Comparison of ENCODE assay signal across 26 cellular contexts in the genomic region with DNA sequence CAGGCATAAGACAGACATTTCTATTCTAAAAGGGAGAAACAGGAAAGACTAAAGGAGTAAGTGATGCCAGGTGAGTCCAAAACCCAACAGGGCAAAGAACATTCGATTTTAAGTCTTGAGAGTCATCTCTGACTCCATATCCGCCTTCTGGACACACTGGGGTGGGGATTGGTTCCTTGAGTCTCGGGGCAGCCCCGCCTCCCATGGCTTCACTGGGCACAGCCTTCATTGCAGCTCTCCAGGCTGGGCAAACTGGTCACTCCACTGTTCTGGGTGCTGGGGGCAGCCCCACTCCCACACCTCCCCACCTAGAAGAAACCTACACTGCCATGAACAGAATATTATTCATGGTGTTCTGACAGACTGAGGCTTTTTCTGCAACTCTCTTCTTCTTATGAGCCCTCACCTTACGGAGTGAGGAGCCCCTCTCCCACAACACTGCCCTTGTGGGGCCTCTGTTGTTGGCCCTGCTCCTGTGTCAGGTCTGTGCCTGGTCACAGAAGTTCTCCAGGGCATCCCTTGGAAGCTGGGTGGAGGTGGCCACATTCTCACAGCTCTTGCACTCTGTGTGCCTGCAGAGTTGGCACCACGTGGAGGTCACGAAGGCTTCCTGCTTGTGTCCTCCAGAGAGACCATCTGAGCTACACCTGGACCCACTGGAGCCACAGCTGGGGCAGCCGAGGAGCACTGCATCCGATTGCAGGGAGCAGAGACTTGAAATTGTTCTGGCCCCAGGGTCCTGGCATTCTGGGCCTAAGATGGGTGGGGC.
DNase-seq lines count a peak whose midpoint lies in the region; ATAC-seq and TF ChIP-seq lines count a peak whose summit lies in the region.
"Had no signal": no experiment of that assay in that cellular context is flagged by ENCODE, and none has a peak within 500 bp of the region (broad histone marks: within the 10 kb centered on the region; RNA-seq: fewer than 3 reads in every experiment).

No MANE protein-coding gene starts in this region.

- H4K20me1 ChIP-seq in IMR-90 (ENCODE audit: insufficient read depth, low read length), result 0 out of 2 replicates have a peak, but pooled peaks cover 6% of the 10 kb centered on the region

- H2AK5ac ChIP-seq in IMR-90 (ENCODE audit: low read depth, low read length), result peak overlapping the region; percentile 99

- peak overlapping the region; percentile 15 for H2AFZ ChIP-seq in IMR-90 (replicated peaks; ENCODE audit: low read length, poor library complexity)

- H3K27ac ChIP-seq in IMR-90 (ENCODE audit: insufficient read depth, low read length) (peak overlapping the region; percentile 98), subcutaneous abdominal adipose tissue (ENCODE audit: low read depth, low read length) (peak overlapping the region; percentile 97), WERI-Rb-1 (no peak overlapping the region)

- ATAC-seq in IMR-90 (ENCODE audit: low read depth), result no peak
- ATAC-seq: activated T-cell treated with anti-CD3 and anti-CD28 coated beads, Interleukin-2, amount 50 U/mL, for 4 hours; Panc1; T-helper 17 cell had no signal

- peak overlapping the region; percentile 99 for H3K4ac ChIP-seq in IMR-90 (ENCODE audit: low read depth, low read length)

- intact Hi-C loops in IMR-90 (cut with micrococcal nuclease), result no loop called here

- POLR2A ChIA-PET in IMR-90 (lab: Charles Lee; ENCODE audit: unreplicated experiment), result no interaction called here

- peak overlapping the region in 2 of 3 experiments; percentile 16 to 90 for H3K27ac Mint-ChIP-seq in nephron
- H3K27ac Mint-ChIP-seq: memory B cell, naive B cell, T-helper 17 cell had no signal

- peak overlapping the region; percentile 80 for H3K56ac ChIP-seq in IMR-90 (ENCODE audit: extremely low read depth, insufficient read depth, low read length)

- TF ChIP-seq CTCF in IMR-90 (conservative IDR thresholded peaks at IDR 0.05; ENCODE audit: low read depth, low read length) (no peak), nephron (IDR thresholded peaks at IDR 0.05; ENCODE audit: unreplicated experiment in 3 of 3) (no peak), WERI-Rb-1 (IDR thresholded peaks at IDR 0.05; ENCODE audit: low read depth, low read length) (no peak), GM13977 (IDR thresholded peaks at IDR 0.05; ENCODE audit: extremely low read depth, insufficient read depth, missing control alignments) (no peak)

- H3K9ac ChIP-seq in IMR-90 (ENCODE audit: low read depth, low read length) (peak overlapping the region; percentile 44; the same call in 1 of the 2 replicates), subcutaneous abdominal adipose tissue (ENCODE audit: low read length in 5 of 5) (no peak overlapping the region)

- H3K23ac ChIP-seq in IMR-90 (ENCODE audit: low read depth, low read length), result peak overlapping the region; percentile 88

- H3K4me1 ChIP-seq in IMR-90 (ENCODE audit: control insufficient read depth, insufficient read depth, low read length), result peaks cover 49% of the 10 kb centered on the region
- peaks cover 12 to 67% (median 62%) of the 10 kb centered on the region in 5 donors for H3K4me1 ChIP-seq in subcutaneous abdominal adipose tissue (ENCODE audit: control insufficient read depth in 5 of 5, insufficient read depth in 5 of 5, low read length in 5 of 5)

- H4K91ac ChIP-seq in IMR-90 (ENCODE audit: insufficient read depth, low read depth, low read length), result peak overlapping the region; percentile 99

- H3K9me3 Mint-ChIP-seq in nephron, result no peaks in the 10 kb centered on the region
- H3K9me3 Mint-ChIP-seq: activated T-cell treated with anti-CD3 and anti-CD28 coated beads, Interleukin-2, amount 50 U/mL, for 4 hours; memory B cell; naive B cell had no signal

- no peak for TF ChIP-seq RAD21 in IMR-90 (IDR thresholded peaks at IDR 0.05; ENCODE audit: low read length)

- no peaks in the 10 kb centered on the region for H3K27me3 ChIP-seq in IMR-90 (ENCODE audit: control insufficient read depth, insufficient read depth, low read length)
- H3K27me3 ChIP-seq in subcutaneous abdominal adipose tissue (ENCODE audit: control insufficient read depth in 5 of 5, insufficient read depth in 4 of 5, low read length in 5 of 5), result no peaks in the 10 kb centered on the region
- no peaks in the 10 kb centered on the region for H3K27me3 ChIP-seq in WERI-Rb-1 (ENCODE audit: insufficient read depth, low read depth, severe bottlenecking)
- H3K27me3 ChIP-seq: adrenal gland had no signal

- H4K8ac ChIP-seq in IMR-90 (ENCODE audit: low read depth in 2 of 2, low read length in 2 of 2), result peak overlapping the region; percentile 84 to 91

- H3K4me3 ChIP-seq in IMR-90 (ENCODE audit: insufficient read depth, low read depth, low read length), result no peak overlapping the region
- no peak overlapping the region for H3K4me3 ChIP-seq in subcutaneous abdominal adipose tissue (ENCODE audit: low read depth in 1 of 5, low read length in 5 of 5)
- H3K4me3 ChIP-seq in WERI-Rb-1 (ENCODE audit: low read depth, low read length), result no peak overlapping the region
- H3K4me3 ChIP-seq: adrenal gland had no signal

- H3K79me1 ChIP-seq in IMR-90 (ENCODE audit: low read depth in 1 of 2, low read length in 2 of 2), result peaks cover 39 to 79% of the 10 kb centered on the region in 2 experiments

- H3K36me3 ChIP-seq in IMR-90 (ENCODE audit: control insufficient read depth, insufficient read depth, low read length) (peaks cover 7% of the 10 kb centered on the region), subcutaneous abdominal adipose tissue (ENCODE audit: control insufficient read depth in 5 of 5, insufficient read depth in 5 of 5, low read length in 5 of 5) (peaks cover 0 to 25% (median 4%) of the 10 kb centered on the region in 5 donors), WERI-Rb-1 (no peaks in the 10 kb centered on the region)
- H3K36me3 ChIP-seq: adrenal gland had no signal

- H3K36me3 Mint-ChIP-seq in nephron (ENCODE audit: low read depth), result peaks cover 17% of the 10 kb centered on the region
- H3K36me3 Mint-ChIP-seq: memory B cell, naive B cell had no signal

- peak overlapping the region; percentile 94 for H2BK120ac ChIP-seq in IMR-90 (ENCODE audit: low read depth, low read length)

- H3K18ac ChIP-seq in IMR-90 (ENCODE audit: low read depth, low read length), result peak overlapping the region; percentile 96

- dilution Hi-C loops in IMR-90 (cut with HindIII; ENCODE audit: low sequenced_read_pairs, unreplicated experiment), result no loop called here

- no peak overlapping the region for H3K4me3 Mint-ChIP-seq in nephron
- H3K4me3 Mint-ChIP-seq: activated T-cell treated with anti-CD3 and anti-CD28 coated beads, Interleukin-2, amount 50 U/mL, for 4 hours; memory B cell; naive B cell; T-helper 17 cell had no signal

- H3K4me2 ChIP-seq in IMR-90 (ENCODE audit: low read depth, low read length), result no peak overlapping the region

- H3K14ac ChIP-seq in IMR-90 (replicated peaks; ENCODE audit: low read depth, low read length), result peak overlapping the region; percentile 88

- BruUV-seq in IMR-90 (replicated peaks; lab: Mats Ljungman, UMichigan), result no TSS peak

- H2BK5ac ChIP-seq in IMR-90 (ENCODE audit: low read depth, low read length, poor library complexity, severe bottlenecking), result peak overlapping the region; percentile 99

- no peak for DNase-seq in IMR-90
- peak; percentile 30 for DNase-seq in ecto neural progenitor cell (ENCODE audit: low spot score)
- no peak for DNase-seq in WERI-Rb-1
- no peak for DNase-seq in NCI-H526 treated with DMSO at 0.1 percent for 48 hours (lab: John Stamatoyannopoulos, UW)
- DNase-seq in GM13977 (ENCODE audit: low spot score), result no peak
- no peak for DNase-seq in ureter (ENCODE audit: low spot score)
- DNase-seq: activated CD4-positive, alpha-beta T cell treated with anti-CD3 and anti-CD28 coated beads for 48 hours; activated naive CD4-positive, alpha-beta T cell; activated T-cell treated with anti-CD3 and anti-CD28 coated beads, Interleukin-2, amount 50 U/mL, for 4 hours; C1 segment of cervical spinal cord; Caco-2; cortex of kidney; DMS79; naive B cell; NCI-H146; NCI-H2171; NCI-H510A treated with DMSO at 0.1 percent for 48 hours; occipital lobe; stimulated activated CD4-positive, alpha-beta T cell treated with anti-CD3 and anti-CD28 coated beads, Interleukin-15, amount 100 ng/mL, for 24 hours; stimulated activated CD8-positive, alpha-beta memory T cell treated with anti-CD3 and anti-CD28 coated beads, Interleukin-4, amount 100 ng/mL, for 48 hours; T-helper 17 cell had no signal

- in situ Hi-C loops in IMR-90 (cut with MboI; ENCODE audit: low sequenced_read_pairs) (no loop called here), GM13977 (cut with MboI; ENCODE audit: low pct_unique_long_range_greater_than_20kb, low sequenced_read_pairs, unreplicated experiment) (no loop called here)

- peak overlapping the region; percentile 97 for H2BK20ac ChIP-seq in IMR-90 (ENCODE audit: low read depth, low read length)

- peaks cover 76% of the 10 kb centered on the region for H3K4me1 Mint-ChIP-seq in nephron
- H3K4me1 Mint-ChIP-seq: naive B cell had no signal

- H3K9me3 ChIP-seq in IMR-90 (ENCODE audit: control insufficient read depth, insufficient read depth, low read length) (no peaks in the 10 kb centered on the region), subcutaneous abdominal adipose tissue (ENCODE audit: control insufficient read depth in 5 of 5, low read length in 5 of 5) (no peaks in the 10 kb centered on the region), WERI-Rb-1 (ENCODE audit: severe bottlenecking) (no peaks in the 10 kb centered on the region)
- H3K9me3 ChIP-seq: adrenal gland, Caco-2 had no signal

- WGBS in IMR-90 (ENCODE audit: extremely low coverage in 2 of 2, insufficient read length in 1 of 2), 2 experiments, result 100% methylated on average over 3 of the region's 9 CpGs; no CpG with 5 or more reads in 1 of the 2 experiments

- H3K9me1 ChIP-seq in IMR-90 (ENCODE audit: insufficient read depth, low read length), result peaks cover 29% of the 10 kb centered on the region

- H4K5ac ChIP-seq in IMR-90 (ENCODE audit: low read depth, low read length), result peak overlapping the region; percentile 98

- no peaks in the 10 kb centered on the region for H3K27me3 Mint-ChIP-seq in nephron (ENCODE audit: low read depth)

- H2AK9ac ChIP-seq in IMR-90 (replicated peaks; ENCODE audit: low read depth, low read length, poor library complexity), result peak overlapping the region; percentile 55

- peak overlapping the region; percentile 97; the same call in 2 of the 3 replicates for H2BK15ac ChIP-seq in IMR-90 (ENCODE audit: low read depth, low read length)

- TF ChIP-seq POLR2A in IMR-90 (IDR thresholded peaks at IDR 0.05; ENCODE audit: low read depth, low read length), result no peak

- CTCF ChIA-PET in IMR-90 (lab: Yijun Ruan, JAX), result no interaction called here

TF ChIP-seq in IMR-90, 13 proteins besides CTCF, POLR2A, EP300 and RAD21 (continues in another document):
- TF ChIP-seq ELK1 (IDR thresholded peaks at IDR 0.05; ENCODE audit: borderline replicate concordance, low read depth, low read length), result no peak
